Comparison of ENCODE assay signal across 19 cellular contexts in genomic region chr5:81717221-81717620, GRCh38.
"Had no signal": no experiment of that assay in that cellular context is flagged by ENCODE, and none has a peak within 500 bp of the region (broad histone marks: within the 10 kb centered on the region; RNA-seq: fewer than 3 reads in every experiment).

No MANE protein-coding gene starts in this region.

- DNase-seq: activated CD4-positive, alpha-beta T cell treated with anti-CD3 and anti-CD28 coated beads, Interleukin-2, amount 50 U/mL, for 48 hours; activated naive CD4-positive, alpha-beta T cell treated with anti-CD3 and anti-CD28 coated beads for 36 hours; adrenal gland; central memory CD4-positive, alpha-beta T cell; effector CD8-positive, alpha-beta T cell; mammary epithelial cell; naive B cell; retina; small intestine; stimulated activated CD4-positive, alpha-beta T cell treated with anti-CD3 and anti-CD28 coated beads, Interleukin-4, amount 100 ng/mL, for 24 hours; stimulated activated naive CD4-positive, alpha-beta T cell treated with Interleukin-2 at 50 U/mL for 16 hours; substantia nigra; T-cell; T1000; transverse colon had no signal

- H2AFZ ChIP-seq: hepatocyte had no signal

- H3K27ac ChIP-seq: adrenal gland, hepatocyte, transverse colon, vagina, VCaP had no signal

- H3K36me3 ChIP-seq: adrenal gland, transverse colon, vagina had no signal

- H3K27me3 ChIP-seq: adrenal gland, hepatocyte, transverse colon, vagina had no signal

- H3K4me2 ChIP-seq: hepatocyte had no signal

- H3K9me3 ChIP-seq: adrenal gland, transverse colon, vagina had no signal

- H3K4me3 ChIP-seq: adrenal gland, hepatocyte, transverse colon, vagina had no signal

- ATAC-seq: left lobe of liver, T-cell had no signal
